In the genomic region with DNA sequence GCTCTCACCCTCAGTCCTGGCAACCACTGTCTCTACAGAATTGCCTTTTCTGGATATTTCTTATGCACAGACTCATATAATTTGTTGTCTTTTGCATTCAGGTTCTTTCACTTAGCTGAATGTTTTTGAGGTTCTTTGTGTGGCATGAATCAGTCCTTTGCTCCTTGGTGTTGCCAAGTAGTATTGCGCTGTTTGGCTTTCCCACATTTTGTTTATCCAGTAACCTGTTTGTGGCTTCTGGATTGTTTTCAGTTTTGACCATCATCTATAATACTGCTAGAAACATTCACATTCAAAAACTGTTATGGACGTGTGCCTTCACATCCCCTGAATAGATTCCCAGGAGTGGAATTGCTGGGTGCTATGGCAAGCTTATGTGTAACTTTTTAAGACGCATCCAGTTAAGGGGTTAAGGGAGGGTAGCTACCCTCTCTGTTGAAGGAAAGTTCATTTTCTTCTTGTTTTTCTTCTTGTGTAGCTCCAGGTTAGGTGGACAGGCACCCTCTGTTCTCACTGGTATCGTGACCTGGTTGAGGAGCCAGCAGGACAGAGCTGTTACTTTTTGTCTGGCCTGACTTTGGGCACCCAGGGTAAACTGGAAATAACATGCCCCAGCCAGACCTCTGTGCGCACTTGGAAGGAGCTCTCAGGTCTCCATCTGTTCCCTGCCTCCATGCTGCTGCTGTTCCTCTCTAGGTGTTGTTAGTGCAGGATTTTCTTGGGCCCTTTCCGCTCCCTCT, we compare ENCODE assay signal across 12 cellular contexts. TPM values are rescaled to one million over a fixed set of nuclear protein-coding genes. Genes with fewer than 3 reads are reported as not detected.
DNase-seq lines count a peak whose midpoint lies in the region; ATAC-seq lines count a peak whose summit lies in the region.
"Had no signal": no experiment of that assay in that cellular context is flagged by ENCODE, and none has a peak within 500 bp of the region (broad histone marks: within the 10 kb centered on the region; RNA-seq: fewer than 3 reads in every experiment).

No MANE protein-coding gene starts in this region.

- peaks cover 7% of the 10 kb centered on the region for H3K27me3 Mint-ChIP-seq in CD4-positive, CD25-positive, alpha-beta regulatory T cell
- no peaks in the 10 kb centered on the region for H3K27me3 Mint-ChIP-seq in IgD-negative memory B cell
- no peaks in the 10 kb centered on the region for H3K27me3 Mint-ChIP-seq in naive thymus-derived CD8-positive, alpha-beta T cell

- peak overlapping the region; percentile 75 to 98 (median 90) for H3K4me3 Mint-ChIP-seq in CD4-positive, CD25-positive, alpha-beta regulatory T cell
- H3K4me3 Mint-ChIP-seq in IgD-negative memory B cell = peak overlapping the region; percentile 69 to 95 (median 86)
- H3K4me3 Mint-ChIP-seq in naive thymus-derived CD8-positive, alpha-beta T cell = peak overlapping the region; percentile 79 to 96 (median 92)

- peak overlapping the region; percentile 95 for H3K27ac ChIP-seq in CD4-positive, CD25-positive, alpha-beta regulatory T cell (ENCODE audit: insufficient read depth, low read length, poor library complexity, severe bottlenecking)

- no peaks in the 10 kb centered on the region for H3K9me3 ChIP-seq in CD4-positive, CD25-positive, alpha-beta regulatory T cell (ENCODE audit: control insufficient read depth in 2 of 2, low read length in 2 of 2)
- H3K9me3 ChIP-seq: heart left ventricle, tibial artery had no signal

- POLR2A ChIA-PET in naive thymus-derived CD8-positive, alpha-beta T cell (lab: Charles Lee) = interaction anchor here (0.7 to 7.2 kb wide), 16 partner anchors 7 to 144 kb away, joined by 3 to 101 read pairs (median 4); a partner anchor contains a TSS

- H3K27ac Mint-ChIP-seq in CD4-positive, CD25-positive, alpha-beta regulatory T cell = peak overlapping the region; percentile 96 to 100 (median 99)
- peak overlapping the region; percentile 83 to 89 (median 89) for H3K27ac Mint-ChIP-seq in IgD-negative memory B cell
- H3K27ac Mint-ChIP-seq in naive thymus-derived CD8-positive, alpha-beta T cell = peak overlapping the region; percentile 95 to 100 (median 99)

- H3K4me1 Mint-ChIP-seq in CD4-positive, CD25-positive, alpha-beta regulatory T cell = peaks cover 54 to 99% (median 83%) of the 10 kb centered on the region in 4 donors
- H3K4me1 Mint-ChIP-seq in IgD-negative memory B cell = peaks cover 70 to 83% (median 75%) of the 10 kb centered on the region in 3 donors
- peaks cover 62 to 99% (median 91%) of the 10 kb centered on the region in 4 donors for H3K4me1 Mint-ChIP-seq in naive thymus-derived CD8-positive, alpha-beta T cell

- ATAC-seq in CD4-positive, CD25-positive, alpha-beta regulatory T cell (ENCODE audit: low read depth in 2 of 2) = no peak
- no peak for ATAC-seq in naive thymus-derived CD8-positive, alpha-beta T cell
- no peak for ATAC-seq in HG03175 (IDR thresholded peaks at IDR 0.05; ENCODE audit: unreplicated experiment)
- ATAC-seq: heart left ventricle had no signal

- peaks cover 22% of the 10 kb centered on the region for H3K36me3 Mint-ChIP-seq in CD4-positive, CD25-positive, alpha-beta regulatory T cell
- no peaks in the 10 kb centered on the region for H3K36me3 Mint-ChIP-seq in IgD-negative memory B cell
- no peaks in the 10 kb centered on the region for H3K36me3 Mint-ChIP-seq in naive thymus-derived CD8-positive, alpha-beta T cell

- no peak for DNase-seq in CD4-positive, CD25-positive, alpha-beta regulatory T cell
- DNase-seq in astrocyte of the hippocampus (ENCODE audit: low read depth, low spot score) (peak; percentile 38), CD1c-positive myeloid dendritic cell (ENCODE audit: extremely low spot score) (no peak), foreskin melanocyte (no peak), DMS 273 treated with DMSO at 0.1 percent for 48 hours (lab: John Stamatoyannopoulos, UW) (no peak)
- DNase-seq in naive thymus-derived CD8-positive, alpha-beta T cell = no peak
- DNase-seq: heart left ventricle, NCI-H1436 treated with DMSO at 0.1 percent for 48 hours, tibial artery had no signal

- no peaks in the 10 kb centered on the region for H3K27me3 ChIP-seq in CD4-positive, CD25-positive, alpha-beta regulatory T cell (ENCODE audit: control insufficient read depth, insufficient read depth, low read length)
- H3K27me3 ChIP-seq: cardiac muscle cell, heart left ventricle, tibial artery had no signal

- peak overlapping the region; percentile 88 for H3K4me3 ChIP-seq in CD4-positive, CD25-positive, alpha-beta regulatory T cell (ENCODE audit: low read depth, low read length)
- H3K4me3 ChIP-seq: cardiac muscle cell, tibial artery had no signal

- H3K4me1 ChIP-seq in CD4-positive, CD25-positive, alpha-beta regulatory T cell (ENCODE audit: control insufficient read depth, insufficient read depth, low read length, poor library complexity, severe bottlenecking) = peaks cover 95% of the 10 kb centered on the region

- H3K36me3 ChIP-seq in CD4-positive, CD25-positive, alpha-beta regulatory T cell (ENCODE audit: control insufficient read depth, insufficient read depth, low read length) = peaks cover 2% of the 10 kb centered on the region
- H3K36me3 ChIP-seq: cardiac muscle cell, heart left ventricle, tibial artery had no signal

- peaks cover 0 to 1% (median 0%) of the 10 kb centered on the region in 7 donors for H3K9me3 Mint-ChIP-seq in CD4-positive, CD25-positive, alpha-beta regulatory T cell
- no peaks in the 10 kb centered on the region for H3K9me3 Mint-ChIP-seq in IgD-negative memory B cell
- H3K9me3 Mint-ChIP-seq in naive thymus-derived CD8-positive, alpha-beta T cell = no peaks in the 10 kb centered on the region

RNA-seq across cellular contexts. Expression of a gene that starts 29.6 kb away (rescaled TPM):
- total RNA-seq in CD4-positive, CD25-positive, alpha-beta regulatory T cell = 142 TPM
- polyA plus RNA-seq in CD4-positive, CD25-positive, alpha-beta regulatory T cell = 100 to 1,000 TPM in 3 of 4 donors, 10 to 100 TPM in 1; 97.8 to 148 (median 124) TPM
- polyA plus RNA-seq in IgD-negative memory B cell = 217 TPM
- total RNA-seq in naive thymus-derived CD8-positive, alpha-beta T cell = 100 to 1,000 TPM; 124 TPM
- 100 to 1,000 TPM in 1 of 3 donors, 10 to 100 TPM in 2; 76.5 to 104 (median 95.4) TPM for polyA plus RNA-seq in naive thymus-derived CD8-positive, alpha-beta T cell
